21 cellular contexts compared by ENCODE assay signal in the genomic region with DNA sequence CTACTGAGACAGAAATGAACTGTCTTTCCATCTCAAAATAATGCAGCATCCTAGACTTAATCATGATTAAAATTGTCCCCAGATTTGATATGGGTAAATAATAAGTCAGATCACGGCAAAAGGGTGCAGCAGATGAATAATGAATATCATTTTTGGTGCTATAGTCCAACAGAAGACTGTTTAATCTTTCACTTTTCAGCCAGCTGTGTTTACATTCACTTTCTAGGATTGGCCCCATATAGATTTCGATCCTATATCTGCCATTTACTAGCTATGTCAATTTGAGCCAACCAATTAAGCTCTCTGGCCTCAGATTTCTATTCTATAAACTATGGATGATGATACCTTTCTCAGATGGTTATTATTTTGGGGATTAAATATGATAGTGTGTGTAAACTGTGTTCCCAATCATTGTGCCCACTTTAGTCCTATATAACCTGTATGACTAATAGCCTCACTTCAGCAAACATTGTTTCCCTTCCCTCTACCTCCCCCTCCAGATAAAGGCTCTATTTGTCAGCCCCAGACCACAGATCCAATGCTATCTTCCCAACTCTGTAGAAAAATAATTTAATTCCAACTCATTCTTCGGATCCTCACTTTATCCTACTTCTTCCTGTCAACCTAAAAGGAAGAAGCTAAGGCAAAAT.
"Had no signal": no experiment of that assay in that cellular context is flagged by ENCODE, and none has a peak within 500 bp of the region (broad histone marks: within the 10 kb centered on the region; RNA-seq: fewer than 3 reads in every experiment).

No MANE protein-coding gene starts in this region.

- H3K36me3 ChIP-seq: heart left ventricle, left lung, lower lobe of right lung, uterus had no signal

- H3K27me3 ChIP-seq: heart left ventricle, left lung, testis, uterus had no signal

- H3K4me3 ChIP-seq: heart left ventricle, left lung, lower lobe of right lung, testis, uterus had no signal

- H3K27ac ChIP-seq: heart left ventricle, left lung, lower lobe of right lung, testis had no signal

- DNase-seq: activated B cell treated with CpG ODN at 0.5 μM for 24 hours; activated CD4-positive, alpha-beta T cell treated with anti-CD3 and anti-CD28 coated beads, Interleukin-2, amount 50 U/mL, for 1 hour; activated CD8-positive, alpha-beta T cell treated with anti-CD3 and anti-CD28 coated beads for 36 hours; activated naive CD8-positive, alpha-beta T cell treated with anti-CD3 and anti-CD28 coated beads, Interleukin-2, amount 50 U/mL, for 24 hours; activated T-cell treated with anti-CD3 and anti-CD28 coated beads, Interleukin-2, amount 50 U/mL, for 48 hours; amygdala; central memory CD4-positive, alpha-beta T cell; foreskin fibroblast; heart left ventricle; kidney glomerular epithelial cell; left lung; lower lobe of right lung; mesenchymal stem cell; right cardiac atrium; stimulated activated CD4-positive, alpha-beta T cell treated with anti-CD3 and anti-CD28 coated beads, Interleukin-2, amount 100 ng/mL, for 48 hours; stimulated activated naive CD8-positive, alpha-beta T cell treated with anti-CD3 and anti-CD28 coated beads, Interleukin-15, Interleukin-2, amounts not matched to agents 100 U/mL and 50 U/mL, for 24 hours; testis; trophoblast cell; uterus had no signal

- H3K9me3 ChIP-seq: left lung, lower lobe of right lung, testis, uterus had no signal

- FAIRE-seq: endothelial cell of umbilical vein had no signal

- ATAC-seq: activated CD8-positive, alpha-beta T cell treated with anti-CD3 and anti-CD28 coated beads for 36 hours; activated naive CD8-positive, alpha-beta T cell treated with anti-CD3 and anti-CD28 coated beads, Interleukin-2, amount 50 U/mL, for 24 hours; heart left ventricle; left lung; lower lobe of right lung; natural killer cell treated with Interleukin-12 subunit alpha and Interleukin-12 subunit beta and Interleukin-15 and Interleukin-18, amount 100 ng/mL, for 72 hours; right cardiac atrium; stimulated activated naive CD8-positive, alpha-beta T cell treated with anti-CD3 and anti-CD28 coated beads, Interleukin-15, Interleukin-2, amounts not matched to agents 100 U/mL and 50 U/mL, for 24 hours had no signal

- H3K4me1 ChIP-seq: testis, uterus had no signal
